Comparison of ENCODE assay signal across 10 cellular contexts in the genomic region with DNA sequence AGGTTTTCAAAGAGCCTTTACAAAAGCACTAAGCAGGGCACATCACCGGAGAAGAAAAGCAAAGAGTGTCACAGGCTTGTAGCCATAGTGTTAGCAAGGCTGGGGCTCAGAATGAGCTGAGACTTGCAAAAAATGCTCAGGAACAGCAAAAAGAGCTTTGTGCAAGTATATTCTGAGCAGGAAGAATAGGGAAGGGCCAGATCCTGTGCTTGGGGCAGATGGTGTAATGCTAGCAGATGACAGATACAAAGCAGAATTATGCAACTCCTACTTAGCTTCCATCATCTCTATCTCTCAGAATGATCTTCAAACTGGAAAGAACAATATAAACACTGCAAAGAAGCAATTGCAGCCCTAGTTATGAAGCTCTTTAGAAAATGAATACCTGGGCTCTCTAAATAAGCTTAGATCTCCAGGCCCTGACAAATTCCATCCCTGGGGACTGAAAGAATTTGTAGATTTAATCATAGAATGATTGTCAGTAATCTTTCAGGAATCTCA. TPM values are rescaled to one million over a fixed set of nuclear protein-coding genes. Genes with fewer than 3 reads are reported as not detected.
DNase-seq lines count a peak whose midpoint lies in the region; ATAC-seq and TF ChIP-seq lines count a peak whose summit lies in the region.
"Had no signal": no experiment of that assay in that cellular context is flagged by ENCODE, and none has a peak within 500 bp of the region (broad histone marks: within the 10 kb centered on the region; RNA-seq: fewer than 3 reads in every experiment).

No MANE protein-coding gene starts in this region.

- no peaks in the 10 kb centered on the region for H3K79me2 ChIP-seq in Loucy (ENCODE audit: insufficient read depth, low read length)
- H3K79me2 ChIP-seq in mammary epithelial cell (ENCODE audit: insufficient read depth, low read length): no peaks in the 10 kb centered on the region
- H3K79me2 ChIP-seq in GM23338 (replicated peaks; ENCODE audit: insufficient read depth): no peaks in the 10 kb centered on the region

- H3K27me3 ChIP-seq in Loucy (ENCODE audit: insufficient read depth, low read length, poor library complexity, severe bottlenecking) (no peaks in the 10 kb centered on the region), mammary epithelial cell (ENCODE audit: insufficient read depth, low read length) (peaks cover 5% of the 10 kb centered on the region), GM23338 (ENCODE audit: insufficient read depth) (no peaks in the 10 kb centered on the region)

- 0% methylated on average over 1 of the region's 1 CpG for WGBS in mammary epithelial cell (ENCODE audit: low coverage, missing lambda C conversion rate)

- H3F3A ChIP-seq in Loucy (ENCODE audit: low read depth) (no peaks in the 10 kb centered on the region), GM23338 (replicated peaks; ENCODE audit: low read depth) (no peaks in the 10 kb centered on the region)

- H3K9me3 Mint-ChIP-seq in GM23338: no peaks in the 10 kb centered on the region
- H3K9me3 Mint-ChIP-seq: immature natural killer cell had no signal

- CTCF ChIA-PET in mammary epithelial cell (lab: Charles Lee; ENCODE audit: low non-redundant PET) (no interaction called here), GM10248 (lab: Yijun Ruan, JAX) (interaction anchor here (1.0 to 3.8 kb wide), 5 partner anchors 11 to 380 kb away, joined by 3 to 26 read pairs (median 5); no protein-coding TSS in a partner anchor)

- H3K4me2 ChIP-seq in Loucy (ENCODE audit: low read depth, low read length, poor library complexity, severe bottlenecking): peak overlapping the region; percentile 55
- no peak overlapping the region for H3K4me2 ChIP-seq in mammary epithelial cell (ENCODE audit: insufficient read depth, low read depth, low read length)
- H3K4me2 ChIP-seq in GM23338: no peak overlapping the region

- POLR2A ChIA-PET in GM10248 (lab: Yijun Ruan, JAX): no interaction called here

- peak; percentile 63 for DNase-seq in Ammon's horn (ENCODE audit: low spot score)
- DNase-seq in mammary epithelial cell: peak; percentile 37
- DNase-seq in medulla oblongata (ENCODE audit: extremely low spot score): peak; percentile 79
- DNase-seq in LoVo (ENCODE audit: low spot score): no peak
- DNase-seq in GM23338 (ENCODE audit: low spot score): no peak
- DNase-seq in GM10248 (ENCODE audit: extremely low spot score): no peak
- DNase-seq in putamen (ENCODE audit: low spot score): no peak
- DNase-seq: immature natural killer cell, NCI-H748 treated with DMSO at 0.1 percent for 48 hours had no signal

- H3K27me3 Mint-ChIP-seq in GM23338 (ENCODE audit: insufficient read depth, low read depth, poor library complexity): peaks cover 3% of the 10 kb centered on the region

- H3K36me3 ChIP-seq in Loucy (ENCODE audit: insufficient read depth, low read length) (no peaks in the 10 kb centered on the region), mammary epithelial cell (ENCODE audit: insufficient read depth, low read length) (no peaks in the 10 kb centered on the region), GM23338 (ENCODE audit: insufficient read depth) (no peaks in the 10 kb centered on the region)

- H3K4me1 ChIP-seq in Loucy (ENCODE audit: insufficient read depth, low read length, poor library complexity, severe bottlenecking): peaks cover 23% of the 10 kb centered on the region
- no peaks in the 10 kb centered on the region for H3K4me1 ChIP-seq in mammary epithelial cell (ENCODE audit: insufficient read depth, low read length)
- no peaks in the 10 kb centered on the region for H3K4me1 ChIP-seq in GM23338 (ENCODE audit: insufficient read depth)

- H3K9me3 ChIP-seq in Loucy (ENCODE audit: insufficient read depth, low read depth, low read length) (no peaks in the 10 kb centered on the region), mammary epithelial cell (replicated peaks; ENCODE audit: insufficient read depth, low read length) (no peaks in the 10 kb centered on the region)

- no peaks in the 10 kb centered on the region for H3K4me1 Mint-ChIP-seq in GM23338

- H3K27ac ChIP-seq in mammary epithelial cell (ENCODE audit: insufficient read depth, low read depth, low read length) (no peak overlapping the region), GM23338 (ENCODE audit: low read depth) (no peak overlapping the region)

- H3K27ac Mint-ChIP-seq in GM23338: no peak overlapping the region
- H3K27ac Mint-ChIP-seq: immature natural killer cell had no signal

- H2AFZ ChIP-seq in Loucy (ENCODE audit: low read length) (no peak overlapping the region), mammary epithelial cell (ENCODE audit: low read depth, low read length) (no peak overlapping the region), GM23338 (no peak overlapping the region)

- TF ChIP-seq CTCF in Loucy (conservative IDR thresholded peaks at IDR 0.05; ENCODE audit: low read length) (no peak), mammary epithelial cell (conservative IDR thresholded peaks at IDR 0.05 in 1 of 2, IDR thresholded peaks at IDR 0.05 in 1 of 2; ENCODE audit: extremely low read depth in 1 of 2, insufficient read depth in 1 of 2, low read depth in 1 of 2, low read length in 2 of 2) (no peak), GM23338 (conservative IDR thresholded peaks at IDR 0.05; ENCODE audit: low read depth in 2 of 2) (no peak), GM10248 (IDR thresholded peaks at IDR 0.05; ENCODE audit: control extremely low read depth, extremely low read depth, low read depth, missing control alignments) (no peak)

- dilution Hi-C loops in mammary epithelial cell (cut with HindIII; ENCODE audit: low sequenced_read_pairs): no loop called here

- no TSS peak for BruUV-seq in mammary epithelial cell (replicated peaks; lab: Mats Ljungman, UMichigan)

- H3K36me3 Mint-ChIP-seq in GM23338 (ENCODE audit: low read depth): no peaks in the 10 kb centered on the region
- H3K36me3 Mint-ChIP-seq: immature natural killer cell had no signal

- H4K20me1 ChIP-seq in Loucy (ENCODE audit: insufficient read depth, low read length, poor library complexity, severe bottlenecking) (no peaks in the 10 kb centered on the region), mammary epithelial cell (ENCODE audit: insufficient read depth, low read length) (no peaks in the 10 kb centered on the region), GM23338 (replicated peaks; ENCODE audit: insufficient read depth) (no peaks in the 10 kb centered on the region)

- H3K9ac ChIP-seq in Loucy (ENCODE audit: low read depth, low read length, poor library complexity, severe bottlenecking): peak overlapping the region; percentile 22
- H3K9ac ChIP-seq in mammary epithelial cell (ENCODE audit: insufficient read depth, low read length): no peak overlapping the region

- in situ Hi-C loops in mammary epithelial cell (cut with MboI; ENCODE audit: low sequenced_read_pairs in 2 of 2): loop anchor here (25.0 kb wide), 3 partner anchors 140 to 640 kb away; a partner anchor contains a TSS

- H3K4me3 ChIP-seq in Loucy (ENCODE audit: low read length, poor library complexity, severe bottlenecking): peak overlapping the region; percentile 30
- H3K4me3 ChIP-seq in mammary epithelial cell (replicated peaks in 1 of 3; ENCODE audit: insufficient read depth in 1 of 3, low read depth in 2 of 3, low read length in 3 of 3): no peak overlapping the region
- H3K4me3 ChIP-seq in GM23338: no peak overlapping the region

- H3K9me2 ChIP-seq in Loucy (replicated peaks; ENCODE audit: low read depth, low read length) (no peaks in the 10 kb centered on the region), GM23338 (ENCODE audit: insufficient read depth) (0 out of 2 replicates have a peak, but pooled peaks cover 3% of the 10 kb centered on the region)

- H3K4me3 Mint-ChIP-seq in GM23338: no peak overlapping the region

- no peak for ATAC-seq in GM23338

- intact Hi-C loops in mammary epithelial cell (cut with micrococcal nuclease): no loop called here

TF ChIP-seq in GM23338, 12 proteins besides CTCF, POLR2A, EP300 and RAD21:
- TF ChIP-seq JUNB (IDR thresholded peaks at IDR 0.05; ENCODE audit: unreplicated experiment): no peak

RNA-seq across cellular contexts. Expression of a gene that starts 23.7 kb away (rescaled TPM):
- total RNA-seq in mammary epithelial cell: 10 to 100 TPM in 1 of 2 donors, 1 to 10 TPM in 1; 8.5 to 10.6 TPM
- polyA plus RNA-seq in mammary epithelial cell (3.6 TPM), GM23338 (2016; fragmentation: Nextera tagmentation; extraction: Ambion mirVana) (3.4 and 4.8 TPM in 2 replicates)
- polyA minus RNA-seq in mammary epithelial cell: 1.1 TPM
- 10.8 and 11.5 TPM in 2 replicates for total RNA-seq in GM23338 (2014; rRNA removed; shearing (Covaris generic))

Comparison
In these comparisons a context has a peak if more than half of its experiments do, and no peak if none do; other contexts are left out.
1. DNase-seq: peak in Ammon's horn (single experiment), mammary epithelial cell (single experiment) and medulla oblongata (single experiment); none in LoVo (single experiment), GM23338 (single experiment), GM10248 (single experiment) and putamen (single experiment).